27 cellular contexts compared by ENCODE assay signal in genomic region chr2:8342407-8342806, GRCh38.
"Had no signal": no experiment of that assay in that cellular context is flagged by ENCODE, and none has a peak within 500 bp of the region (broad histone marks: within the 10 kb centered on the region; RNA-seq: fewer than 3 reads in every experiment).

No MANE protein-coding gene starts in this region.

- DNase-seq: activated CD4-positive, alpha-beta T cell treated with anti-CD3 and anti-CD28 coated beads, Interleukin-2, amount 10 ng/mL, durations not matched to agents 24 days and 14 days; activated CD4-positive, alpha-beta T cell treated with anti-CD3 and anti-CD28 coated beads, Interleukin-2, amount 50 U/mL, for 4 hours; activated CD8-positive, alpha-beta T cell treated with anti-CD3 and anti-CD28 coated beads for 36 hours; activated gamma-delta T cell treated with Interleukin-2 at 50 U/mL for 16 hours; activated naive CD4-positive, alpha-beta T cell treated with anti-CD3 and anti-CD28 coated beads for 36 hours; activated T-cell treated with anti-CD3 and anti-CD28 coated beads for 4 hours; activated T-cell treated with anti-CD3 and anti-CD28 coated beads, Interleukin-2, amount 50 U/mL, for 4 hours; anterior cingulate cortex; Kasumi-1; KG1; MG63; NCI-H1092; NCI-H1436 treated with DMSO at 0.1 percent for 48 hours; NCI-H1694 treated with DMSO at 0.1 percent for 48 hours; NCI-H2029; NCI-H345; NCI-H524 treated with DMSO at 0.1 percent for 48 hours; PC-9; SIG-M5; T-helper 1 cell; T1000 had no signal

- H3K36me3 ChIP-seq: MG63 had no signal

- H3K4me3 Mint-ChIP-seq: activated CD4-positive, alpha-beta T cell treated with anti-CD3 and anti-CD28 coated beads, Interleukin-2, amount 10 ng/mL, durations not matched to agents 24 days and 14 days; activated CD8-positive, alpha-beta T cell treated with anti-CD3 and anti-CD28 coated beads for 36 hours; activated naive CD4-positive, alpha-beta T cell treated with anti-CD3 and anti-CD28 coated beads for 36 hours; activated T-cell treated with anti-CD3 and anti-CD28 coated beads, Interleukin-2, amount 50 U/mL, for 4 hours; activated T-helper 1 cell treated with anti-CD3 and anti-CD28 coated beads, Interleukin-12 subunit alpha, Interleukin-12 subunit beta, Interleukin-2, Interleukin-4 antibody, amounts not matched to agents 30 ng/mL and 10 ng/mL and 1 ng/mL, durations not matched to agents 14 hours and 24 hours and 36 hours; brain had no signal

- H3K9me3 Mint-ChIP-seq: activated CD4-positive, alpha-beta T cell treated with anti-CD3 and anti-CD28 coated beads, Interleukin-2, amount 10 ng/mL, durations not matched to agents 24 days and 14 days; activated CD8-positive, alpha-beta T cell treated with anti-CD3 and anti-CD28 coated beads for 36 hours; activated naive CD4-positive, alpha-beta T cell treated with anti-CD3 and anti-CD28 coated beads for 36 hours; activated T-cell treated with anti-CD3 and anti-CD28 coated beads, Interleukin-2, amount 50 U/mL, for 4 hours had no signal

- H3K27ac ChIP-seq: PC-9, RWPE1 had no signal

- H3K9me3 ChIP-seq: MG63 had no signal

- H3K27me3 Mint-ChIP-seq: activated CD4-positive, alpha-beta T cell treated with anti-CD3 and anti-CD28 coated beads, Interleukin-2, amount 10 ng/mL, durations not matched to agents 24 days and 14 days had no signal

- H3K27ac Mint-ChIP-seq: activated CD4-positive, alpha-beta T cell treated with anti-CD3 and anti-CD28 coated beads, Interleukin-2, amount 10 ng/mL, durations not matched to agents 24 days and 14 days; activated CD8-positive, alpha-beta T cell treated with anti-CD3 and anti-CD28 coated beads for 36 hours; activated naive CD4-positive, alpha-beta T cell treated with anti-CD3 and anti-CD28 coated beads for 36 hours; activated naive CD4-positive, alpha-beta T cell treated with anti-CD3 and anti-CD28 coated beads, Interleukin-2, amount 50 U/mL, for 72 hours; activated T-helper 1 cell treated with anti-CD3 and anti-CD28 coated beads, Interleukin-12 subunit alpha, Interleukin-12 subunit beta, Interleukin-2, Interleukin-4 antibody, amounts not matched to agents 30 ng/mL and 10 ng/mL and 1 ng/mL, durations not matched to agents 14 hours and 24 hours and 36 hours had no signal

- H3K27me3 ChIP-seq: MG63 had no signal

- H3K36me3 Mint-ChIP-seq: brain had no signal

- ATAC-seq: activated CD8-positive, alpha-beta T cell treated with anti-CD3 and anti-CD28 coated beads for 36 hours; activated naive CD4-positive, alpha-beta T cell treated with anti-CD3 and anti-CD28 coated beads, Interleukin-2, amount 50 U/mL, for 72 hours; activated T-cell treated with anti-CD3 and anti-CD28 coated beads, Interleukin-2, amount 50 U/mL, for 4 hours; Right ventricle myocardium inferior; SK-N-SH treated with all-trans-retinoic acid at 6 μM for 48 hours had no signal

- H3K4me3 ChIP-seq: MG63, PC-9 had no signal
